1 cellular context compared by ENCODE assay signal in genomic region chr1:214386747-214387146, GRCh38.
TF ChIP-seq lines count a peak whose summit lies in the region.

No MANE protein-coding gene starts in this region.

TF ChIP-seq in IMR-90, 13 proteins besides CTCF, POLR2A, EP300 and RAD21 (continued from another document):
- TF ChIP-seq FOS (IDR thresholded peaks at IDR 0.05; ENCODE audit: low read depth, low read length) (no peak), RCOR1 (IDR thresholded peaks at IDR 0.05; ENCODE audit: insufficient replicate concordance, low read length) (no peak), SMC3 (IDR thresholded peaks at IDR 0.05; ENCODE audit: low read depth, low read length) (no peak), USF2 (IDR thresholded peaks at IDR 0.05; ENCODE audit: low read depth, low read length) (no peak), CEBPB (IDR thresholded peaks at IDR 0.05; ENCODE audit: low read depth, low read length) (no peak)
